ENCODE assay signal across 9 cellular contexts in genomic region chr11:16923987-16924386, GRCh38.
DNase-seq lines count a peak whose midpoint lies in the region; ATAC-seq and TF ChIP-seq lines count a peak whose summit lies in the region.
"Had no signal": no experiment of that assay in that cellular context is flagged by ENCODE, and none has a peak within 500 bp of the region (broad histone marks: within the 10 kb centered on the region; RNA-seq: fewer than 3 reads in every experiment).

No MANE protein-coding gene starts in this region.

- no peaks in the 10 kb centered on the region for H3K36me3 Mint-ChIP-seq in memory B cell
- no peaks in the 10 kb centered on the region for H3K36me3 Mint-ChIP-seq in immature natural killer cell

- H3K4me1 Mint-ChIP-seq in memory B cell: peaks cover 13% of the 10 kb centered on the region
- peaks cover 0 to 6% of the 10 kb centered on the region in 2 donors for H3K4me1 Mint-ChIP-seq in immature natural killer cell

- H3K27me3 Mint-ChIP-seq in memory B cell (peaks cover 3% of the 10 kb centered on the region), immature natural killer cell (ENCODE audit: low read depth in 3 of 3) (peaks cover 9 to 24% (median 16%) of the 10 kb centered on the region in 3 donors)

- H3K27ac Mint-ChIP-seq in memory B cell (peak overlapping the region; percentile 58), immature natural killer cell (no peak overlapping the region)

- peak; percentile 34 for ATAC-seq in GM21737 (IDR thresholded peaks at IDR 0.05; ENCODE audit: unreplicated experiment)
- ATAC-seq in memory B cell (ENCODE audit: low read depth): peak; percentile 61
- ATAC-seq in HG03139 (IDR thresholded peaks at IDR 0.05; ENCODE audit: unreplicated experiment): no peak

- peak overlapping the region; percentile 89 for H3K4me3 Mint-ChIP-seq in memory B cell
- no peak overlapping the region for H3K4me3 Mint-ChIP-seq in immature natural killer cell

- no peak for DNase-seq in GM12864 (ENCODE audit: low read depth)
- peak; percentile 7 for DNase-seq in NCI-H748 treated with DMSO at 0.1 percent for 48 hours (lab: John Stamatoyannopoulos, UW)
- no peak for DNase-seq in memory B cell (ENCODE audit: low spot score in 2 of 2)
- DNase-seq in immature natural killer cell: no peak
- DNase-seq in NCI-H1436 (lab: John Stamatoyannopoulos, UW): no peak
- no peak for DNase-seq in NCI-H524 treated with DMSO at 0.1 percent for 48 hours (lab: John Stamatoyannopoulos, UW)
- DNase-seq: DND-41 had no signal

- no peaks in the 10 kb centered on the region for H3K9me3 Mint-ChIP-seq in memory B cell
- peaks cover 0 to 2% (median 0%) of the 10 kb centered on the region in 6 donors for H3K9me3 Mint-ChIP-seq in immature natural killer cell

- H3K4me3 ChIP-seq in GM12864 (ENCODE audit: low read depth, low read length): peak overlapping the region; percentile 47

- TF ChIP-seq CTCF in GM12864 (IDR thresholded peaks at IDR 0.05; ENCODE audit: low read depth, low read length, missing control alignments): no peak
